Comparison of ENCODE assay signal across 1 cellular context in genomic region chr13:99498304-99499161, GRCh38.
TF ChIP-seq lines count a peak whose summit lies in the region.

No MANE protein-coding gene starts in this region.

TF ChIP-seq in GM12878, 131 proteins besides CTCF, POLR2A, EP300 and RAD21 (continued from another document and continues in another):
- TF ChIP-seq ZNF687 (IDR thresholded peaks at IDR 0.05) (peak; percentile 26; the same call in 1 of the 2 replicates), LARP7 (IDR thresholded peaks at IDR 0.05) (peak; percentile 61; the same call in 1 of the 2 replicates), ATF3 (IDR thresholded peaks at IDR 0.05; ENCODE audit: borderline replicate concordance, extremely low read depth, low read depth, low read length) (no peak), KLF5 (IDR thresholded peaks at IDR 0.05; ENCODE audit: partially characterized antibody) (peak; percentile 51), IKZF1 (conservative IDR thresholded peaks at IDR 0.05) (peak; percentile 84), CREB1 (IDR thresholded peaks at IDR 0.05; ENCODE audit: low read depth) (peak; percentile 89), CBFB (IDR thresholded peaks at IDR 0.05; ENCODE audit: low read depth) (peak; percentile 39; the same call in 1 of the 2 replicates), ATF7 (IDR thresholded peaks at IDR 0.05; ENCODE audit: low read depth) (peak; percentile 67; the same call in 1 of the 2 replicates), STAT1 (conservative IDR thresholded peaks at IDR 0.05) (no peak), BCL11A (IDR thresholded peaks at IDR 0.05; ENCODE audit: low read depth, low read length) (no peak), MYC (IDR thresholded peaks at IDR 0.05; ENCODE audit: insufficient read depth, insufficient read length, insufficient replicate concordance, low read length, severe bottlenecking) (no peak), MEF2A (IDR thresholded peaks at IDR 0.05; ENCODE audit: insufficient read depth, low read depth, low read length) (0 out of 2 replicates have a peak, but pooled peaks have one; percentile 40), ZNF207 (IDR thresholded peaks at IDR 0.05; ENCODE audit: borderline replicate concordance) (no peak), EED (IDR thresholded peaks at IDR 0.05; ENCODE audit: low read depth) (peak; percentile 72; the same call in 1 of the 2 replicates), ATF2 (IDR thresholded peaks at IDR 0.05; ENCODE audit: low read length) (no peak), NFXL1 (IDR thresholded peaks at IDR 0.05; ENCODE audit: borderline replicate concordance) (no peak), PML (IDR thresholded peaks at IDR 0.05; ENCODE audit: low read length) (peak; percentile 64; the same call in 1 of the 2 replicates), SREBF2 (IDR thresholded peaks at IDR 0.05; ENCODE audit: low read length) (0 out of 2 replicates have a peak, but pooled peaks have one; percentile 29), SPI1 (IDR thresholded peaks at IDR 0.05; ENCODE audit: borderline replicate concordance, insufficient read depth, low read depth, low read length) (no peak), ELK1 (IDR thresholded peaks at IDR 0.05; ENCODE audit: low read depth, low read length) (peak; percentile 73), ZSCAN29 (IDR thresholded peaks at IDR 0.05) (0 out of 2 replicates have a peak, but pooled peaks have one; percentile 70), RAD51 (IDR thresholded peaks at IDR 0.05) (no peak), YY1 (IDR thresholded peaks at IDR 0.05; ENCODE audit: low read depth, low read length) (peak; percentile 89), RBBP5 (conservative IDR thresholded peaks at IDR 0.05) (no peak), FOS (IDR thresholded peaks at IDR 0.05; ENCODE audit: borderline replicate concordance, extremely low read depth, insufficient read length) (no peak), RUNX3 (IDR thresholded peaks at IDR 0.05; ENCODE audit: low read length) (peak; percentile 63), PAX5 (IDR thresholded peaks at IDR 0.05; ENCODE audit: borderline replicate concordance, low read depth, low read length) (peak; percentile 76), ZNF622 (IDR thresholded peaks at IDR 0.05) (no peak), TAF1 (IDR thresholded peaks at IDR 0.05; ENCODE audit: borderline replicate concordance, low read depth, low read length) (peak; percentile 68; the same call in 1 of the 2 replicates), CBX5 (IDR thresholded peaks at IDR 0.05; ENCODE audit: low read depth) (no peak), ZBTB11 (CRISPR knock-in tag; IDR thresholded peaks at IDR 0.05) (peak; percentile 85), SMC3 (IDR thresholded peaks at IDR 0.05; ENCODE audit: borderline replicate concordance, low read length) (no peak), IRF3 (IDR thresholded peaks at IDR 0.05) (no peak), ZNF274 (IDR thresholded peaks at IDR 0.05; ENCODE audit: insufficient read depth, insufficient read length) (no peak), SRF (IDR thresholded peaks at IDR 0.05; ENCODE audit: low read depth in 2 of 2, low read length in 2 of 2) (peak; percentile 27 to 66; a peak in 2 of 4 replicates), RELA (IDR thresholded peaks at IDR 0.05; ENCODE audit: borderline replicate concordance, partially characterized antibody) (peak; percentile 35), POLR2AphosphoS2 (IDR thresholded peaks at IDR 0.05; ENCODE audit: low read depth, low read length) (no peak), ZNF384 (IDR thresholded peaks at IDR 0.05; ENCODE audit: borderline replicate concordance, low read depth, low read length) (no peak), ZBTB40 (IDR thresholded peaks at IDR 0.05; ENCODE audit: borderline replicate concordance) (peak; percentile 96), BHLHE40 (IDR thresholded peaks at IDR 0.05; ENCODE audit: borderline replicate concordance in 1 of 2, low read depth in 2 of 2, low read length in 1 of 2) (peak; percentile 29 to 36; a peak in 2 of 4 replicates), ETV6 (conservative IDR thresholded peaks at IDR 0.05 in 1 of 2, IDR thresholded peaks at IDR 0.05 in 1 of 2; ENCODE audit: borderline replicate concordance in 1 of 2, low read depth in 1 of 2) (peak in 1 of 2 experiments; percentile 3; a peak in 1 of 4 replicates), RELB (IDR thresholded peaks at IDR 0.05; ENCODE audit: low read depth) (peak; percentile 70), SIX5 (IDR thresholded peaks at IDR 0.05; ENCODE audit: low read depth, low read length, severe bottlenecking) (peak; percentile 31), MLLT1 (IDR thresholded peaks at IDR 0.05) (peak; percentile 27; the same call in 1 of the 2 replicates)
